In genomic region chr16:21312863-21313372, GRCh38 we compare ENCODE assay signal across 2 cellular contexts. TPM values are rescaled to one million over a fixed set of nuclear protein-coding genes. Genes with fewer than 3 reads are reported as not detected.
"Had no signal": no experiment of that assay in that cellular context is flagged by ENCODE, and none has a peak within 500 bp of the region (broad histone marks: within the 10 kb centered on the region; RNA-seq: fewer than 3 reads in every experiment).

No MANE protein-coding gene starts in this region.

RNA-seq across cellular contexts. Expression of gene CRYM, which starts 34.8 kb away (rescaled TPM):
- total RNA-seq: thoracic aorta, tibial nerve had no signal
